1 cellular context compared by ENCODE assay signal in genomic region chr4:182895791-182896292, GRCh38.
TF ChIP-seq lines count a peak whose summit lies in the region.

No MANE protein-coding gene starts in this region.

TF ChIP-seq in HepG2, 621 proteins besides CTCF, POLR2A, EP300 and RAD21 (continued from another document and continues in another):
- TF ChIP-seq ZBTB49 (CRISPR knock-in tag; IDR thresholded peaks at IDR 0.05; ENCODE audit: borderline replicate concordance) (no peak), ELF4 (CRISPR knock-in tag; IDR thresholded peaks at IDR 0.05; ENCODE audit: borderline replicate concordance) (0 out of 2 replicates have a peak, but pooled peaks have one; percentile 48), KAT7 (CRISPR knock-in tag; IDR thresholded peaks at IDR 0.05; ENCODE audit: borderline replicate concordance) (no peak), ZNF564 (CRISPR knock-in tag; IDR thresholded peaks at IDR 0.05) (peak; percentile 61; the same call in 1 of the 2 replicates), ZNF232 (CRISPR knock-in tag; IDR thresholded peaks at IDR 0.05; ENCODE audit: borderline replicate concordance) (peak; percentile 90; the same call in 1 of the 2 replicates), NR0B2 (CRISPR knock-in tag; IDR thresholded peaks at IDR 0.05) (0 out of 2 replicates have a peak, but pooled peaks have one; percentile 65), RNF2 (conservative IDR thresholded peaks at IDR 0.05; ENCODE audit: low read depth) (peak; percentile 49; the same call in 1 of the 2 replicates), ZNF510 (CRISPR knock-in tag; IDR thresholded peaks at IDR 0.05; ENCODE audit: low read depth) (0 out of 2 replicates have a peak, but pooled peaks have one; percentile 51), ISX (CRISPR knock-in tag; conservative IDR thresholded peaks at IDR 0.05) (no peak), ZBTB39 (CRISPR knock-in tag; IDR thresholded peaks at IDR 0.05) (0 out of 2 replicates have a peak, but pooled peaks have one; percentile 49), TARDBP (CRISPR knock-in tag; IDR thresholded peaks at IDR 0.05) (peak; percentile 85; the same call in 1 of the 2 replicates), KAT2B (IDR thresholded peaks at IDR 0.05; ENCODE audit: borderline replicate concordance, low read depth, low read length) (no peak), ZNF614 (CRISPR knock-in tag; IDR thresholded peaks at IDR 0.05; ENCODE audit: borderline replicate concordance) (peak; percentile 81; the same call in 1 of the 2 replicates), ZNF513 (CRISPR knock-in tag; conservative IDR thresholded peaks at IDR 0.05) (no peak), ZFP36L2 (CRISPR knock-in tag; IDR thresholded peaks at IDR 0.05) (no peak), ZGPAT (CRISPR knock-in tag; IDR thresholded peaks at IDR 0.05) (peak; percentile 91), ZNF292 (CRISPR knock-in tag; IDR thresholded peaks at IDR 0.05; ENCODE audit: borderline replicate concordance, low read depth) (peak; percentile 54; the same call in 1 of the 2 replicates), FOXC1 (CRISPR knock-in tag; IDR thresholded peaks at IDR 0.05; ENCODE audit: borderline replicate concordance) (peak; percentile 75; the same call in 1 of the 2 replicates), KDM4B (CRISPR knock-in tag; IDR thresholded peaks at IDR 0.05) (peak; percentile 52), ZNF605 (CRISPR knock-in tag; IDR thresholded peaks at IDR 0.05) (peak; percentile 89), ZNF574 (CRISPR knock-in tag; IDR thresholded peaks at IDR 0.05) (peak; percentile 60), TBP (CRISPR knock-in tag; IDR thresholded peaks at IDR 0.05) (no peak), MTF2 (CRISPR knock-in tag; IDR thresholded peaks at IDR 0.05; ENCODE audit: borderline replicate concordance) (no peak), ZBTB8A (CRISPR knock-in tag; IDR thresholded peaks at IDR 0.05; ENCODE audit: borderline replicate concordance, low read depth) (no peak), MXD3 (CRISPR knock-in tag; IDR thresholded peaks at IDR 0.05) (peak; percentile 35; the same call in 1 of the 2 replicates), ZNF776 (CRISPR knock-in tag; IDR thresholded peaks at IDR 0.05) (no peak), ZNF414 (CRISPR knock-in tag; IDR thresholded peaks at IDR 0.05) (peak; percentile 57; the same call in 1 of the 2 replicates), ATF5 (CRISPR knock-in tag; IDR thresholded peaks at IDR 0.05; ENCODE audit: low read depth) (peak; percentile 57; the same call in 1 of the 2 replicates), ZNF547 (CRISPR knock-in tag; IDR thresholded peaks at IDR 0.05) (no peak; the same call in 1 of the 2 replicates), MXD1 (CRISPR knock-in tag; IDR thresholded peaks at IDR 0.05) (peak; percentile 65; the same call in 1 of the 2 replicates), ZNF317 (CRISPR knock-in tag; IDR thresholded peaks at IDR 0.05) (peak; percentile 81), NR2F2 (IDR thresholded peaks at IDR 0.05; ENCODE audit: borderline replicate concordance, low read depth) (peak; percentile 71), ZSCAN20 (CRISPR knock-in tag; IDR thresholded peaks at IDR 0.05; ENCODE audit: borderline replicate concordance) (peak; percentile 82; the same call in 1 of the 2 replicates), DRAP1 (CRISPR knock-in tag; IDR thresholded peaks at IDR 0.05) (peak; percentile 44; the same call in 1 of the 2 replicates), BATF2 (CRISPR knock-in tag; IDR thresholded peaks at IDR 0.05) (no peak), U2AF2 (IDR thresholded peaks at IDR 0.05; ENCODE audit: low read depth, low read length) (no peak), NPAS2 (CRISPR knock-in tag; IDR thresholded peaks at IDR 0.05; ENCODE audit: borderline replicate concordance) (no peak), ZNF7 (CRISPR knock-in tag; IDR thresholded peaks at IDR 0.05) (peak; percentile 11; the same call in 1 of the 2 replicates), ZNF629 (CRISPR knock-in tag; conservative IDR thresholded peaks at IDR 0.05) (no peak), TBX3 (IDR thresholded peaks at IDR 0.05; ENCODE audit: borderline replicate concordance) (peak; percentile 77), PRDM4 (CRISPR knock-in tag; IDR thresholded peaks at IDR 0.05; ENCODE audit: borderline replicate concordance) (0 out of 2 replicates have a peak, but pooled peaks have one; percentile 26), TGIF2 (CRISPR knock-in tag; IDR thresholded peaks at IDR 0.05) (peak; percentile 26; the same call in 1 of the 2 replicates), CREBL2 (CRISPR knock-in tag; IDR thresholded peaks at IDR 0.05; ENCODE audit: borderline replicate concordance) (no peak), MED1 (CRISPR knock-in tag; IDR thresholded peaks at IDR 0.05) (peak; percentile 95), RARG (CRISPR knock-in tag; IDR thresholded peaks at IDR 0.05; ENCODE audit: low read depth) (peak; percentile 57; the same call in 1 of the 2 replicates)
